In genomic region chr11:77141475-77141874, GRCh38 we compare ENCODE assay signal across 1 cellular context.
TF ChIP-seq lines count a peak whose summit lies in the region.

No MANE protein-coding gene starts in this region.

TF ChIP-seq in H1, 55 proteins besides CTCF, POLR2A, EP300 and RAD21:
- TF ChIP-seq SRF (IDR thresholded peaks at IDR 0.05; ENCODE audit: low read depth, low read length), result no peak
- TF ChIP-seq CBX8 (IDR thresholded peaks at IDR 0.05; ENCODE audit: borderline replicate concordance, low read depth, low read length), result no peak
- TF ChIP-seq USF2 (IDR thresholded peaks at IDR 0.05; ENCODE audit: low read length), result no peak
- TF ChIP-seq KDM1A (IDR thresholded peaks at IDR 0.05; ENCODE audit: borderline replicate concordance, low read length), result no peak
- TF ChIP-seq POLR2AphosphoS5 (IDR thresholded peaks at IDR 0.05; ENCODE audit: low read depth, low read length), result no peak
- no peak for TF ChIP-seq HDAC2 (IDR thresholded peaks at IDR 0.05; ENCODE audit: borderline replicate concordance in 1 of 2, low read depth in 2 of 2, low read length in 2 of 2)
- no peak for TF ChIP-seq ASH2L (IDR thresholded peaks at IDR 0.05; ENCODE audit: low read length)
- TF ChIP-seq SIN3A (conservative IDR thresholded peaks at IDR 0.05 in 1 of 2, IDR thresholded peaks at IDR 0.05 in 1 of 2; ENCODE audit: low read depth in 1 of 2, low read length in 2 of 2), result no peak
- no peak for TF ChIP-seq FOSL1 (IDR thresholded peaks at IDR 0.05; ENCODE audit: insufficient read depth, low read depth, low read length)
- no peak for TF ChIP-seq EZH2 (IDR thresholded peaks at IDR 0.05; ENCODE audit: low read depth, low read length, severe bottlenecking)
- no peak for TF ChIP-seq SP2 (IDR thresholded peaks at IDR 0.05; ENCODE audit: low read length)
- no peak for TF ChIP-seq HDAC6 (IDR thresholded peaks at IDR 0.05; ENCODE audit: low read depth, low read length)
- TF ChIP-seq EGR1 (IDR thresholded peaks at IDR 0.05; ENCODE audit: borderline replicate concordance, low read depth, low read length), result no peak
- TF ChIP-seq SUZ12 (IDR thresholded peaks at IDR 0.05; ENCODE audit: low read length), result no peak
- no peak for TF ChIP-seq YY1 (IDR thresholded peaks at IDR 0.05; ENCODE audit: low read depth, low read length)
- TF ChIP-seq CTBP2 (IDR thresholded peaks at IDR 0.05; ENCODE audit: borderline replicate concordance, insufficient read depth, insufficient read length, low read length), result no peak
- no peak for TF ChIP-seq NANOG (IDR thresholded peaks at IDR 0.05; ENCODE audit: insufficient read depth, low read depth, low read length, poor library complexity, severe bottlenecking)
- TF ChIP-seq TBP (IDR thresholded peaks at IDR 0.05; ENCODE audit: low read depth, low read length), result no peak
- TF ChIP-seq CHD1 (IDR thresholded peaks at IDR 0.05; ENCODE audit: low read depth, low read length), result no peak
TF ChIP-seq in H1: peak in this region for 0.
